Comparison of ENCODE assay signal across 8 cellular contexts in the genomic region with DNA sequence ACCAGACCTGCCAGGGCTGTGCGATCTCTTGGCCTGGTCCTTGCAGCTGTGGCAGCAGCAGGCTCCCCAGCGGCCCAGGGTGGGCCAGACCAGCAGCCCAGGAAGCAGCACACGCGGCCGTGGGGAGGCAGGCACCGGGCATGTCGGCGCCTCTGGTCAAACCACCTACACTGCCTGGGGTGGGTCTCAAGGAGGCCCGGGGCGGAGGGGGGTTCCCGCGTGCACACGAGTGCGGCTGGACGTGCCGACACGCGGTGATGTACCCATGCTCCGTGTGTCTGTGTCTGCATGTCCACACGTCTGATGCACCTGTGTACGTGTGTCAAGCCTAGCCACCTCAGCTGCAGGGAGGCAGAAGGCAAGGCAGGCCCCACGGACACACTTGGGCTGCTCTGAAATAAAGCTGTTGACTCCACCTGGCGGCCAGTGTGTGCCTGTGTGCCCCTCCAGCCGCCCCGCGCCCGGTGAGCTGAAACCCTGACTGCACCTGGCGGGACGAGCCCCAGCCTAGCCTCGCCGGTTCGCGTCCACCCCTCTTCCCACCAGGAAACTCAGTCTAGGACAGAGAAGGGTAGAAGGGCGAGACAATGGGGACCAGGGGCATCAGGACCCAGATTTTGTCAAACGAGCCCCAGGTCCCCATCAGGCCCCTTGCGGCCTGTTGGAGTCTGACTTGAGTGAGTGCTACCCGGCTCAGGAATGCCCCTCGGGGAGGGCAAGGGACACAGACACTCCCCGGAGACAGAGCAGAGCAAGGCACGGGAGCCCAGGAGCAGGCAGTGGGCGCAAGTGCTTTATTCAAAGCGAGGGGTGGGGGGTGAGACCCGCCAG. TPM values are rescaled to one million over a fixed set of nuclear protein-coding genes. Genes with fewer than 3 reads are reported as not detected.
DNase-seq lines count a peak whose midpoint lies in the region; ATAC-seq and TF ChIP-seq lines count a peak whose summit lies in the region.

No MANE protein-coding gene starts in this region.

- POLR2A ChIA-PET in IMR-90 (lab: Charles Lee; ENCODE audit: unreplicated experiment) (no interaction called here), Panc1 (lab: Charles Lee) (no interaction called here)

- intact Hi-C loops in IMR-90 (cut with micrococcal nuclease) = no loop called here
- intact Hi-C loops in Panc1 (cut with micrococcal nuclease; ENCODE audit: unreplicated experiment) = no loop called here
- intact Hi-C loops in ovary (cut with DNase I) = loop anchor here in 3 of 4 donors (5.0 to 10.0 kb wide), 3 partner anchors 170 to 307 kb away; a partner anchor contains a TSS

- no peak overlapping the region for H3K4me3 ChIP-seq in IMR-90 (ENCODE audit: insufficient read depth, low read depth, low read length)
- no peak overlapping the region for H3K4me3 ChIP-seq in Panc1 (ENCODE audit: low read depth in 2 of 2, low read length in 2 of 2)
- no peak overlapping the region for H3K4me3 ChIP-seq in fibroblast of the aortic adventitia (ENCODE audit: low read depth, low read length)
- no peak overlapping the region for H3K4me3 ChIP-seq in ovary

- H3K27ac ChIP-seq in IMR-90 (ENCODE audit: insufficient read depth, low read length) (no peak overlapping the region), Panc1 (ENCODE audit: low read length) (no peak overlapping the region), ovary (no peak overlapping the region)

- no peak overlapping the region for H3K14ac ChIP-seq in IMR-90 (replicated peaks; ENCODE audit: low read depth, low read length)

- H2BK15ac ChIP-seq in IMR-90 (ENCODE audit: low read depth, low read length) = no peak overlapping the region

- H2AK9ac ChIP-seq in IMR-90 (replicated peaks; ENCODE audit: low read depth, low read length, poor library complexity) = no peak overlapping the region

- H3K27me3 Mint-ChIP-seq in activated T-cell treated with anti-CD3 and anti-CD28 coated beads, Interleukin-2, amount 50 U/mL, for 72 hours (ENCODE audit: low read depth) = no peaks in the 10 kb centered on the region

- TF ChIP-seq CTCF in IMR-90 (conservative IDR thresholded peaks at IDR 0.05; ENCODE audit: low read depth, low read length) (peak; percentile 59), Panc1 (IDR thresholded peaks at IDR 0.05) (peak; percentile 87), fibroblast of the aortic adventitia (IDR thresholded peaks at IDR 0.05; ENCODE audit: insufficient read depth, low read length) (peak; percentile 65), ovary (IDR thresholded peaks at IDR 0.05) (peak; percentile 46 to 80 (median 48))

- no peak overlapping the region for H2BK120ac ChIP-seq in IMR-90 (ENCODE audit: low read depth, low read length)

- H2AFZ ChIP-seq in IMR-90 (replicated peaks; ENCODE audit: low read length, poor library complexity) = peak overlapping the region; percentile 13

- peaks cover 4% of the 10 kb centered on the region for H3K4me1 Mint-ChIP-seq in activated T-cell treated with anti-CD3 and anti-CD28 coated beads, Interleukin-2, amount 50 U/mL, for 72 hours (ENCODE audit: low read depth)

- peaks cover 13% of the 10 kb centered on the region for H4K20me1 ChIP-seq in IMR-90 (ENCODE audit: insufficient read depth, low read length)

- no peaks in the 10 kb centered on the region for H3K9me1 ChIP-seq in IMR-90 (ENCODE audit: insufficient read depth, low read length)

- no peaks in the 10 kb centered on the region for H3K27me3 ChIP-seq in IMR-90 (ENCODE audit: control insufficient read depth, insufficient read depth, low read length)
- no peaks in the 10 kb centered on the region for H3K27me3 ChIP-seq in Panc1 (ENCODE audit: control insufficient read depth, insufficient read depth, low read length)
- H3K27me3 ChIP-seq in ovary = no peaks in the 10 kb centered on the region

- no peak overlapping the region for H2BK20ac ChIP-seq in IMR-90 (ENCODE audit: low read depth, low read length)

- H3K36me3 ChIP-seq in IMR-90 (ENCODE audit: control insufficient read depth, insufficient read depth, low read length) (peaks cover 29% of the 10 kb centered on the region), Panc1 (ENCODE audit: control insufficient read depth, insufficient read depth, low read length) (no peaks in the 10 kb centered on the region), ovary (no peaks in the 10 kb centered on the region)

- CTCF ChIA-PET in IMR-90 (lab: Yijun Ruan, JAX) = interaction anchor here (1.0 kb wide), 1 partner anchor 170 kb away, joined by 4 read pairs; no protein-coding TSS in a partner anchor
- CTCF ChIA-PET in Panc1 (lab: Charles Lee) = interaction anchor here (0.7 to 1.1 kb wide), 3 partner anchors 9 to 278 kb away, joined by 3 to 8 read pairs (median 3); a partner anchor contains a TSS

- peak; percentile 93 for DNase-seq in DMS153 (lab: John Stamatoyannopoulos, UW)
- DNase-seq in IMR-90 = peak; percentile 53
- no peak for DNase-seq in Panc1 (ENCODE audit: low read depth, low spot score)
- DNase-seq in activated T-cell treated with anti-CD3 and anti-CD28 coated beads, Interleukin-2, amount 50 U/mL, for 72 hours = peak; percentile 70 to 71
- DNase-seq in fibroblast of the aortic adventitia (ENCODE audit: low read depth) = peak; percentile 60
- DNase-seq in ovary = peak; percentile 68 to 83 (median 74)

- no peak for TF ChIP-seq POLR2A in IMR-90 (IDR thresholded peaks at IDR 0.05; ENCODE audit: low read depth, low read length)
- TF ChIP-seq POLR2A in ovary (IDR thresholded peaks at IDR 0.05) = no peak

- no peaks in the 10 kb centered on the region for H3K9me3 Mint-ChIP-seq in activated T-cell treated with anti-CD3 and anti-CD28 coated beads, Interleukin-2, amount 50 U/mL, for 72 hours

- no peak overlapping the region for H3K4me2 ChIP-seq in IMR-90 (ENCODE audit: low read depth, low read length)

- H4K91ac ChIP-seq in IMR-90 (ENCODE audit: insufficient read depth, low read depth, low read length) = no peak overlapping the region

- peak; percentile 59 for TF ChIP-seq RAD21 in IMR-90 (IDR thresholded peaks at IDR 0.05; ENCODE audit: low read length)

- H3K9ac ChIP-seq in IMR-90 (ENCODE audit: low read depth, low read length) = no peak overlapping the region

- in situ Hi-C loops in IMR-90 (cut with MboI; ENCODE audit: low sequenced_read_pairs) = no loop called here
- in situ Hi-C loops in Panc1 (cut with HindIII; ENCODE audit: low pct_unique_long_range_greater_than_20kb, low sequenced_read_pairs) = no loop called here

- H4K5ac ChIP-seq in IMR-90 (ENCODE audit: low read depth, low read length) = no peak overlapping the region

- H2AK5ac ChIP-seq in IMR-90 (ENCODE audit: low read depth, low read length) = peak overlapping the region; percentile 51; the same call in 1 of the 2 replicates

- H3K4me1 ChIP-seq in IMR-90 (ENCODE audit: control insufficient read depth, insufficient read depth, low read length) = no peaks in the 10 kb centered on the region; the same call in 1 of the 2 replicates
- peaks cover 12% of the 10 kb centered on the region for H3K4me1 ChIP-seq in Panc1 (ENCODE audit: control insufficient read depth, insufficient read depth, low read length)
- H3K4me1 ChIP-seq in ovary (ENCODE audit: insufficient read depth) = peaks cover 3% of the 10 kb centered on the region

- H3K4ac ChIP-seq in IMR-90 (ENCODE audit: low read depth, low read length) = no peak overlapping the region

- no peak overlapping the region for H3K27ac Mint-ChIP-seq in activated T-cell treated with anti-CD3 and anti-CD28 coated beads, Interleukin-2, amount 50 U/mL, for 72 hours

- no peak for TF ChIP-seq EP300 in ovary (IDR thresholded peaks at IDR 0.05)

- dilution Hi-C loops in IMR-90 (cut with HindIII; ENCODE audit: low sequenced_read_pairs, unreplicated experiment) = no loop called here

- no peak overlapping the region for H3K18ac ChIP-seq in IMR-90 (ENCODE audit: low read depth, low read length)

- ATAC-seq in IMR-90 (ENCODE audit: low read depth) (peak; percentile 59), Panc1 (peak; percentile 86), GM18909 (IDR thresholded peaks at IDR 0.05; ENCODE audit: poor library complexity, unreplicated experiment) (no peak), GM21737 (IDR thresholded peaks at IDR 0.05; ENCODE audit: unreplicated experiment) (no peak)
- ATAC-seq in activated T-cell treated with anti-CD3 and anti-CD28 coated beads, Interleukin-2, amount 50 U/mL, for 72 hours (replicated peaks in 1 of 2) = peak; percentile 72 to 76

- no peaks in the 10 kb centered on the region for H3K79me1 ChIP-seq in IMR-90 (ENCODE audit: low read depth in 1 of 2, low read length in 2 of 2)

- H4K8ac ChIP-seq in IMR-90 (ENCODE audit: low read depth in 2 of 2, low read length in 2 of 2) = no peak overlapping the region

- 77% methylated on average over 14 of the region's 43 CpGs; no CpG with 5 or more reads in 1 of the 2 experiments for WGBS in IMR-90 (ENCODE audit: extremely low coverage in 2 of 2, insufficient read length in 1 of 2), 2 experiments
- 32 to 61% (median 43%) methylated on average over 29 to 43 of the region's 43 CpGs for WGBS in ovary, 3 donors

- BruUV-seq in IMR-90 (replicated peaks; lab: Mats Ljungman, UMichigan) (no TSS peak), Panc1 (replicated peaks; lab: Mats Ljungman, UMichigan) (no TSS peak)

- H3K23ac ChIP-seq in IMR-90 (ENCODE audit: low read depth, low read length) = no peak overlapping the region

- no peak overlapping the region for H3K4me3 Mint-ChIP-seq in activated T-cell treated with anti-CD3 and anti-CD28 coated beads, Interleukin-2, amount 50 U/mL, for 72 hours

- no peaks in the 10 kb centered on the region for H3K9me3 ChIP-seq in IMR-90 (ENCODE audit: control insufficient read depth, insufficient read depth, low read length)
- no peaks in the 10 kb centered on the region for H3K9me3 ChIP-seq in Panc1 (ENCODE audit: control insufficient read depth, insufficient read depth, low read depth, low read length)
- H3K9me3 ChIP-seq in ovary = no peaks in the 10 kb centered on the region

- peaks cover 0 to 1% of the 10 kb centered on the region in 2 donors for H3K36me3 Mint-ChIP-seq in activated T-cell treated with anti-CD3 and anti-CD28 coated beads, Interleukin-2, amount 50 U/mL, for 72 hours (ENCODE audit: insufficient read depth in 2 of 2)

- H3K56ac ChIP-seq in IMR-90 (ENCODE audit: extremely low read depth, insufficient read depth, low read length) = no peak overlapping the region

- no peak overlapping the region for H2BK5ac ChIP-seq in IMR-90 (ENCODE audit: low read depth, low read length, poor library complexity, severe bottlenecking)

RNA-seq across cellular contexts. Expression of a gene that starts 11.6 kb away (rescaled TPM):
- 0.18 and 0.28 TPM in 2 replicates for total RNA-seq in IMR-90 (2012; rRNA removed)
- polyA plus RNA-seq in IMR-90 (2012; rRNA removed) = 3.7 and 4.4 TPM in 2 replicates
- polyA plus RNA-seq in IMR-90 (2012; cell fraction: cytosol; rRNA removed) = 1.7 and 3.1 TPM in 2 replicates
- polyA plus RNA-seq in IMR-90 (2012; cell fraction: nucleus; rRNA removed; ENCODE audit: low replicate concordance) = 45.3 and 115 TPM in 2 replicates
- 9.8 TPM for total RNA-seq in Panc1 (2021; ENCODE audit: unreplicated experiment)
- polyA plus RNA-seq in Panc1 (2012; ENCODE audit: insufficient read length) = 17.3 TPM
- 10 to 100 TPM in 1 of 2 donors, 1 to 10 TPM in 1; 5.6 to 13.0 TPM for total RNA-seq in activated T-cell treated with anti-CD3 and anti-CD28 coated beads, Interleukin-2, amount 50 U/mL, for 72 hours
- 0.54 and 0.74 TPM in 2 replicates for total RNA-seq in fibroblast of the aortic adventitia (ENCODE audit: low replicate concordance)
- 10 to 100 TPM in 1 of 7 donors, 1 to 10 TPM in 6; 6.3 to 10.2 (median 9.1) TPM for total RNA-seq in ovary
- polyA plus RNA-seq in ovary = 1 to 10 TPM in 1 of 2 donors, under 1 TPM in 1; 0.27 to 7.9 TPM

RNA-seq across cellular contexts. Expression of a gene that starts 15.9 kb away (rescaled TPM):
- total RNA-seq in IMR-90 (2012; rRNA removed) = 13.3 and 15.3 TPM in 2 replicates
- 58.2 and 75.2 TPM in 2 replicates for polyA plus RNA-seq in IMR-90 (2012; rRNA removed)
- polyA plus RNA-seq in IMR-90 (2012; cell fraction: cytosol; rRNA removed) = 27.8 and 31.6 TPM in 2 replicates
- polyA plus RNA-seq in IMR-90 (2012; cell fraction: nucleus; rRNA removed; ENCODE audit: low replicate concordance) = 477 and 1,309 TPM in 2 replicates
- total RNA-seq in Panc1 (2021; ENCODE audit: unreplicated experiment) = 30.7 TPM
- 31.4 TPM for polyA plus RNA-seq in Panc1 (2012; ENCODE audit: insufficient read length)
- 10 to 100 TPM; 28.6 to 37.9 TPM for total RNA-seq in activated T-cell treated with anti-CD3 and anti-CD28 coated beads, Interleukin-2, amount 50 U/mL, for 72 hours
- 43.2 and 106 TPM in 2 replicates for total RNA-seq in fibroblast of the aortic adventitia (ENCODE audit: low replicate concordance)
- 10 to 100 TPM; 23.1 to 62.4 (median 46.4) TPM for total RNA-seq in ovary
- polyA plus RNA-seq in ovary = 10 to 100 TPM in 1 of 2 donors, 1 to 10 TPM in 1; 3.5 to 33.4 TPM

RNA-seq across cellular contexts. Expression of a gene that starts 16.6 kb away (rescaled TPM):
- total RNA-seq in IMR-90 (2012; rRNA removed) (10.9 and 13.3 TPM in 2 replicates), Panc1 (2021; ENCODE audit: unreplicated experiment) (46.9 TPM), fibroblast of the aortic adventitia (ENCODE audit: low replicate concordance) (21.3 and 25.9 TPM in 2 replicates), ovary (10 to 100 TPM; 12.5 to 27.6 (median 21.7) TPM)
- polyA plus RNA-seq in IMR-90 (2012; rRNA removed) (33.0 and 43.6 TPM in 2 replicates), ovary (10 to 100 TPM in 1 of 2 donors, under 1 TPM in 1; 0.18 to 14.7 TPM)
- polyA plus RNA-seq in IMR-90 (2012; cell fraction: cytosol; rRNA removed) = 26.4 and 45.6 TPM in 2 replicates
- polyA plus RNA-seq in IMR-90 (2012; cell fraction: nucleus; rRNA removed; ENCODE audit: low replicate concordance) = 34.1 and 86.3 TPM in 2 replicates
- polyA plus RNA-seq in Panc1 (2012; ENCODE audit: insufficient read length) = 35.9 TPM
- total RNA-seq in activated T-cell treated with anti-CD3 and anti-CD28 coated beads, Interleukin-2, amount 50 U/mL, for 72 hours = 10 to 100 TPM; 11.0 to 11.9 TPM

RNA-seq across cellular contexts. Expression of a gene that starts 18.2 kb away (rescaled TPM):
- total RNA-seq in IMR-90 (2012; rRNA removed) (20.3 and 20.6 TPM in 2 replicates), Panc1 (2021; ENCODE audit: unreplicated experiment) (101 TPM), fibroblast of the aortic adventitia (ENCODE audit: low replicate concordance) (19.9 and 35.3 TPM in 2 replicates), ovary (10 to 100 TPM; 35.8 to 55.6 (median 49.3) TPM)
- polyA plus RNA-seq in IMR-90 (2012; rRNA removed) (62.3 and 67.5 TPM in 2 replicates), ovary (10 to 100 TPM; 36.0 to 40.4 TPM)
- polyA plus RNA-seq in IMR-90 (2012; cell fraction: cytosol; rRNA removed) = 55.5 and 69.4 TPM in 2 replicates
- polyA plus RNA-seq in IMR-90 (2012; cell fraction: nucleus; rRNA removed; ENCODE audit: low replicate concordance) = 93.5 and 102 TPM in 2 replicates
- polyA plus RNA-seq in Panc1 (2012; ENCODE audit: insufficient read length) = 99.6 TPM
- total RNA-seq in activated T-cell treated with anti-CD3 and anti-CD28 coated beads, Interleukin-2, amount 50 U/mL, for 72 hours = 10 to 100 TPM; 63.5 to 77.8 TPM

RNA-seq across cellular contexts. Expression of a gene that starts 32.6 kb away (rescaled TPM):
- total RNA-seq in IMR-90 (2012; rRNA removed) (52.5 and 56.1 TPM in 2 replicates), Panc1 (2021; ENCODE audit: unreplicated experiment) (114 TPM), fibroblast of the aortic adventitia (ENCODE audit: low replicate concordance) (35.0 and 53.1 TPM in 2 replicates), ovary (100 to 1,000 TPM; 102 to 135 (median 109) TPM)
- polyA plus RNA-seq in IMR-90 (2012; rRNA removed) (123 and 134 TPM in 2 replicates), ovary (100 to 1,000 TPM in 1 of 2 donors, 10 to 100 TPM in 1; 72.6 to 119 TPM)
- polyA plus RNA-seq in IMR-90 (2012; cell fraction: cytosol; rRNA removed) = 64.0 and 101 TPM in 2 replicates
- 495 and 1,105 TPM in 2 replicates for polyA plus RNA-seq in IMR-90 (2012; cell fraction: nucleus; rRNA removed; ENCODE audit: low replicate concordance)
- polyA plus RNA-seq in Panc1 (2012; ENCODE audit: insufficient read length) = 216 TPM
- 100 to 1,000 TPM; 108 to 131 TPM for total RNA-seq in activated T-cell treated with anti-CD3 and anti-CD28 coated beads, Interleukin-2, amount 50 U/mL, for 72 hours

Comparison
In these comparisons a context has a peak if more than half of its experiments do, and no peak if none do; other contexts are left out.
1. ATAC-seq: peak in IMR-90 (single experiment), Panc1 (single experiment) and activated T-cell treated with anti-CD3 and anti-CD28 coated beads, Interleukin-2, amount 50 U/mL, for 72 hours (2 of 2); none in GM18909 (single experiment) and GM21737 (single experiment).
2. intact Hi-C loops: an anchor here in ovary (5.0 to 10.0 kb wide); none called in IMR-90 and Panc1.
3. Peak in every context shown above with its lines, with median percentiles within 50 percentile points of each other: CTCF ChIP-seq.